Comparison of ENCODE assay signal across 9 cellular contexts in the genomic region with DNA sequence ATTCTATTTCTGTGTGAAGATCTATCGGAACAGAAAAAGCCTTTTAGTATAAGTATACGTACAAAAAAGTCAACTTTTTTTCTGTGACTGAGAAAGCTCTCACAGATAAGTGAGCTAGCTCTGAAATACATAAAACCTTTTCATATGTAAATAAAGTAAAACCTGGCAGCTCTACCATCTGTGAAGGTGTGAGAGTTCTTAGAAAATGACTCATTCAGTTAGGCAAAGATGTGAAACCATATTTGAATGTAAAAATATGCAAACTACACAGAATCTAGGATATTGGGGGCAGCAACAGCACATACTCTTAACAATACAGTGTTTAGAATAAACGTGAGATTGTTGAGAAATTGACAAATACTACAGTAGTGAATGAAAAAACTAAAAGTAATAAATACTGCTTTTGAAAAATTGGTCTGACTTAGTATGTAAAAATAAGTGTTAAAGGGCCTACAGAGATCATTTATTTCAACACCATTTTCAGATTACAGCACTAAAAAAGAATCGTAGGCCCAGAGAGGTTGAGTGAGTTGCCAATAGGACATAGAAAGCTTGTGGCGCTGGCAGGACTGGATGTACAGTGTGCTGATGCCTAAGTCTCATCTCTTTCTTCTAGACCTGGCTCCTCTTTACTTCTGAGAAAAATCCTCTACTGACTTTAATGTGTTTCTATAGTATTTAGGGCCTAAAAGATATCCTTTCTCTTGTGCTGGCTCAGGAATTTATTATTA. TPM values are rescaled to one million over a fixed set of nuclear protein-coding genes. Genes with fewer than 3 reads are reported as not detected.
DNase-seq lines count a peak whose midpoint lies in the region; ATAC-seq, FAIRE-seq and TF ChIP-seq lines count a peak whose summit lies in the region.
"Had no signal": no experiment of that assay in that cellular context is flagged by ENCODE, and none has a peak within 500 bp of the region (broad histone marks: within the 10 kb centered on the region; RNA-seq: fewer than 3 reads in every experiment).

No MANE protein-coding gene starts in this region.

- DNase-seq in GM13977 (ENCODE audit: low spot score) (peak; percentile 27), bronchial epithelial cell (ENCODE audit: low read depth) (peak; percentile 73), SW 1271 (lab: John Stamatoyannopoulos, UW) (no peak), NCI-H510A (lab: John Stamatoyannopoulos, UW) (no peak), NCI-H1092 (lab: John Stamatoyannopoulos, UW) (no peak), 8988T (no peak)

- no peaks in the 10 kb centered on the region for H3K36me3 ChIP-seq in bronchial epithelial cell (ENCODE audit: control insufficient read depth, insufficient read depth, low read length)

- no peak overlapping the region for H3K4me3 ChIP-seq in bronchial epithelial cell (ENCODE audit: low read depth, low read length)

- ATAC-seq in GM21390 (IDR thresholded peaks at IDR 0.05; ENCODE audit: unreplicated experiment) (peak; percentile 92), HG03432 (IDR thresholded peaks at IDR 0.05; ENCODE audit: unreplicated experiment) (peak; percentile 96)

- no peaks in the 10 kb centered on the region for H3K27me3 ChIP-seq in bronchial epithelial cell (ENCODE audit: control insufficient read depth, insufficient read depth, low read length)

- TF ChIP-seq CTCF in GM13977 (IDR thresholded peaks at IDR 0.05; ENCODE audit: extremely low read depth, insufficient read depth, missing control alignments) (no peak), bronchial epithelial cell (IDR thresholded peaks at IDR 0.05; ENCODE audit: insufficient read depth, low read length, severe bottlenecking) (no peak)

- FAIRE-seq in bronchial epithelial cell (lab: Jason Lieb, UNC), result no peak

- in situ Hi-C loops in GM13977 (cut with MboI; ENCODE audit: low pct_unique_long_range_greater_than_20kb, low sequenced_read_pairs, unreplicated experiment), result no loop called here

RNA-seq across cellular contexts. Expression of a gene that starts 19.8 kb away (rescaled TPM):
- total RNA-seq in bronchial epithelial cell, result not detected in 2 replicates
- total RNA-seq: kidney epithelial cell had no signal

Comparison
In these comparisons a context has a peak if more than half of its experiments do, and no peak if none do; other contexts are left out.
1. DNase-seq: peak in GM13977 (single experiment) and bronchial epithelial cell (single experiment); none in SW 1271 (0 of 2), NCI-H510A (single experiment), NCI-H1092 (single experiment) and 8988T (single experiment).